Comparison of ENCODE assay signal across 1 cellular context in genomic region chr2:182058056-182058455, GRCh38.
TF ChIP-seq lines count a peak whose summit lies in the region.

No MANE protein-coding gene starts in this region.

TF ChIP-seq in HepG2, 621 proteins besides CTCF, POLR2A, EP300 and RAD21 (continued from another document):
- TF ChIP-seq MAFK (conservative IDR thresholded peaks at IDR 0.05 in 1 of 2, IDR thresholded peaks at IDR 0.05 in 1 of 2; ENCODE audit: low read length in 2 of 2), result peak in 1 of 2 experiments; percentile 66; a peak in 2 of 4 replicates
- no peak for TF ChIP-seq ZFP36L2 (CRISPR knock-in tag; IDR thresholded peaks at IDR 0.05)
- no peak for TF ChIP-seq TARDBP (CRISPR knock-in tag; IDR thresholded peaks at IDR 0.05)
- TF ChIP-seq ZNF737 (CRISPR knock-in tag; IDR thresholded peaks at IDR 0.05; ENCODE audit: borderline replicate concordance), result no peak
